ENCODE assay signal across 8 cellular contexts in the genomic region with DNA sequence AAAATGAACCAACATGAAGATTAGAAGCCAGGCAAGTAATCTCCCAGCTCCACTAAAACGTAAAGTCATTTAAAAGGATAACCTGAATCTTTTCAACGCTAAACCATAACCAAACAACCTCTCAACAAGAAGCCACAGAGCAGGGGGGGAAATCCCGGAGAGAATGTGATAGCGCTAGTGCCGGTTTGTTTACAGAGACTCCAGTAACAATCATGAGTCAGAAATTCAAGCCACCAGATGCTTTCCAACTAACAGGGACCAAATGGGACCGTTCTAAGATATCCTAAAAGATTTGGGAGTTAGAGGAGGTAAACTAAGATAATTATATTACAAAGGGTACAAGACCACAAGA. TPM values are rescaled to one million over a fixed set of nuclear protein-coding genes. Genes with fewer than 3 reads are reported as not detected.
A peak's percentile ranks its signal among the peaks of the same experiment; 100 is the strongest.
DNase-seq lines count a peak whose midpoint lies in the region; ATAC-seq and TF ChIP-seq lines count a peak whose summit lies in the region.

No MANE protein-coding gene starts in this region.

- intact Hi-C loops in left lung (cut with DNase I), result no loop called here

- H3K27ac Mint-ChIP-seq in chondrocyte (ENCODE audit: unreplicated experiment), result peak overlapping the region; percentile 95

- H3K4me3 ChIP-seq in left lung, result peak overlapping the region; percentile 68 to 69

- H3K36me3 ChIP-seq in left lung, result no peaks in the 10 kb centered on the region

- no peaks in the 10 kb centered on the region for H3K9me3 Mint-ChIP-seq in chondrocyte (ENCODE audit: low read depth)

- H3K4me3 Mint-ChIP-seq in chondrocyte (ENCODE audit: unreplicated experiment), result peak overlapping the region; percentile 97

- ATAC-seq in GM21825 (IDR thresholded peaks at IDR 0.05; ENCODE audit: unreplicated experiment) (peak; percentile 35), left lung (peak; percentile 63), GM18519 (IDR thresholded peaks at IDR 0.05; ENCODE audit: low FRiP score, unreplicated experiment) (no peak)

- TF ChIP-seq CTCF in chondrocyte (IDR thresholded peaks at IDR 0.05), result no peak
- TF ChIP-seq CTCF in left lung (IDR thresholded peaks at IDR 0.05), result no peak

- H3K9me3 ChIP-seq in left lung, result no peaks in the 10 kb centered on the region

- H3K27me3 Mint-ChIP-seq in chondrocyte (ENCODE audit: low read depth), result peaks cover under 1% of the 10 kb centered on the region

- H3K27ac ChIP-seq in left lung, result peak overlapping the region; percentile 94 to 97

- H3K4me1 Mint-ChIP-seq in chondrocyte (ENCODE audit: low read depth), result peaks cover 59% of the 10 kb centered on the region

- peak; percentile 77 for DNase-seq in Caki2 (ENCODE audit: low read depth)
- DNase-seq in NCI-H128 (lab: John Stamatoyannopoulos, UW; ENCODE audit: unreplicated experiment), result peak; percentile 42
- DNase-seq in activated CD4-positive, CD25-positive, alpha-beta regulatory T cell (lab: John Stamatoyannopoulos, UW), result peak in 3 of 4 experiments; percentile 15 to 45 (median 24)
- DNase-seq in chondrocyte (ENCODE audit: low spot score), result no peak
- no peak for DNase-seq in left lung
- DNase-seq in stimulated activated CD4-positive, alpha-beta T cell treated with anti-CD3 and anti-CD28 coated beads, TNF-alpha, amount 100 ng/mL, for 24 hours (ENCODE audit: low read depth in 3 of 3), result peak in 2 of 3 experiments; percentile 64

- peaks cover 13 to 50% of the 10 kb centered on the region in 2 donors for H3K4me1 ChIP-seq in left lung

- H3K36me3 Mint-ChIP-seq in chondrocyte (ENCODE audit: low read depth), result no peaks in the 10 kb centered on the region

- in situ Hi-C loops in Caki2 (cut with HindIII; ENCODE audit: low pct_unique_long_range_greater_than_20kb, low sequenced_read_pairs), result no loop called here

- H3K27me3 ChIP-seq in left lung, result no peaks in the 10 kb centered on the region

RNA-seq across cellular contexts. Expression of a gene that starts 0.8 kb away (rescaled TPM):
- 14.9 and 21.2 TPM in 2 replicates for total RNA-seq in Caki2 (2014; rRNA removed; shearing (Covaris generic); ENCODE audit: low replicate concordance)
- total RNA-seq in chondrocyte, result 88.4 to 130 TPM (median 93.7 TPM) in 3 replicates
- total RNA-seq in left lung, result 10 to 100 TPM; 93.9 to 99.3 TPM

RNA-seq across cellular contexts. Expression of a gene that starts 23.4 kb away (rescaled TPM):
- total RNA-seq in Caki2 (2014; rRNA removed; shearing (Covaris generic); ENCODE audit: low replicate concordance), result 42.1 and 44.9 TPM in 2 replicates
- total RNA-seq in chondrocyte, result 40.9 to 52.9 TPM (median 43.8 TPM) in 3 replicates
- 10 to 100 TPM; 42.9 to 57.1 TPM for total RNA-seq in left lung

RNA-seq across cellular contexts. Expression of a gene that starts 56.3 kb away (rescaled TPM):
- 97.4 and 114 TPM in 2 replicates for total RNA-seq in Caki2 (2014; rRNA removed; shearing (Covaris generic); ENCODE audit: low replicate concordance)
- 166 to 335 TPM (median 325 TPM) in 3 replicates for total RNA-seq in chondrocyte
- 100 to 1,000 TPM; 175 to 178 TPM for total RNA-seq in left lung

Comparison
In these comparisons a context has a peak if more than half of its experiments do, and no peak if none do; other contexts are left out.
1. DNase-seq: peak in Caki2 (single experiment), NCI-H128 (single experiment), activated CD4-positive, CD25-positive, alpha-beta regulatory T cell (3 of 4) and stimulated activated CD4-positive, alpha-beta T cell treated with anti-CD3 and anti-CD28 coated beads, TNF-alpha, amount 100 ng/mL, for 24 hours (2 of 3); none in chondrocyte (single experiment) and left lung (0 of 2).